Comparison of ENCODE assay signal across 21 cellular contexts in genomic region chr16:65305588-65305987, GRCh38.
"Had no signal": no experiment of that assay in that cellular context is flagged by ENCODE, and none has a peak within 500 bp of the region (broad histone marks: within the 10 kb centered on the region; RNA-seq: fewer than 3 reads in every experiment).

No MANE protein-coding gene starts in this region.

- H3K27me3 ChIP-seq: body of pancreas, hepatocyte, tibial artery had no signal

- H3K4me3 Mint-ChIP-seq: activated CD4-positive, alpha-beta T cell treated with anti-CD3 and anti-CD28 coated beads, Interleukin-2, amount 10 ng/mL, durations not matched to agents 24 days and 14 days; activated CD8-positive, alpha-beta T cell treated with anti-CD3 and anti-CD28 coated beads for 36 hours; activated naive CD8-positive, alpha-beta T cell treated with anti-CD3 and anti-CD28 coated beads for 36 hours; activated T-helper 17 cell treated with anti-CD3 and anti-CD28 coated beads, Interleukin-2, amount 50 U/mL, for 72 hours; effector memory CD8-positive, alpha-beta T cell; naive thymus-derived CD8-positive, alpha-beta T cell had no signal

- H3K4me1 ChIP-seq: body of pancreas had no signal

- H3K4me1 Mint-ChIP-seq: activated CD4-positive, alpha-beta T cell treated with anti-CD3 and anti-CD28 coated beads, Interleukin-2, amount 10 ng/mL, durations not matched to agents 24 days and 14 days; activated naive CD8-positive, alpha-beta T cell treated with anti-CD3 and anti-CD28 coated beads for 36 hours; activated T-helper 17 cell treated with anti-CD3 and anti-CD28 coated beads, Interleukin-2, amount 50 U/mL, for 72 hours; naive thymus-derived CD8-positive, alpha-beta T cell had no signal

- H3K4me3 ChIP-seq: body of pancreas, hepatocyte, tibial artery had no signal

- H3K27me3 Mint-ChIP-seq: activated CD4-positive, alpha-beta T cell treated with anti-CD3 and anti-CD28 coated beads, Interleukin-2, amount 10 ng/mL, durations not matched to agents 24 days and 14 days; activated CD8-positive, alpha-beta T cell treated with anti-CD3 and anti-CD28 coated beads for 36 hours; activated naive CD8-positive, alpha-beta T cell treated with anti-CD3 and anti-CD28 coated beads for 36 hours; activated T-helper 17 cell treated with anti-CD3 and anti-CD28 coated beads, Interleukin-2, amount 50 U/mL, for 72 hours; effector memory CD8-positive, alpha-beta T cell; naive thymus-derived CD8-positive, alpha-beta T cell had no signal

- H2AFZ ChIP-seq: hepatocyte had no signal

- DNase-seq: activated CD4-positive, alpha-beta T cell treated with anti-CD3 and anti-CD28 coated beads, Interleukin-2, amount 10 ng/mL, durations not matched to agents 24 days and 14 days; activated CD4-positive, CD25-positive, alpha-beta regulatory T cell; activated CD8-positive, alpha-beta T cell treated with anti-CD3 and anti-CD28 coated beads for 36 hours; activated naive CD4-positive, alpha-beta T cell; activated naive CD8-positive, alpha-beta T cell treated with anti-CD3 and anti-CD28 coated beads for 36 hours; activated T-cell treated with anti-CD3 and anti-CD28 coated beads, Interleukin-2, amount 50 U/mL, for 1 hour; amygdala; body of pancreas; effector memory CD8-positive, alpha-beta T cell; foreskin fibroblast; mesenchymal stem cell; naive thymus-derived CD8-positive, alpha-beta T cell; nucleus accumbens; posterior cingulate gyrus; stimulated activated CD4-positive, alpha-beta T cell treated with anti-CD3 and anti-CD28 coated beads, Interleukin-12 subunit alpha, Interleukin-12 subunit beta, amount 100 ng/mL, for 4 hours; stimulated activated CD4-positive, alpha-beta T cell treated with anti-CD3 and anti-CD28 coated beads, Interleukin-2, amount 100 ng/mL, for 24 hours; stimulated activated naive CD4-positive, alpha-beta T cell treated with Interleukin-2 at 50 U/mL for 16 hours; substantia nigra; tibial artery had no signal

- H3K4me2 ChIP-seq: hepatocyte had no signal

- H3K27ac ChIP-seq: body of pancreas, hepatocyte, tibial artery had no signal

- H3K27ac Mint-ChIP-seq: activated CD4-positive, alpha-beta T cell treated with anti-CD3 and anti-CD28 coated beads, Interleukin-2, amount 10 ng/mL, durations not matched to agents 24 days and 14 days; activated CD8-positive, alpha-beta T cell treated with anti-CD3 and anti-CD28 coated beads for 36 hours; activated naive CD8-positive, alpha-beta T cell treated with anti-CD3 and anti-CD28 coated beads for 36 hours; activated T-helper 17 cell treated with anti-CD3 and anti-CD28 coated beads, Interleukin-2, amount 50 U/mL, for 72 hours; effector memory CD8-positive, alpha-beta T cell; naive thymus-derived CD8-positive, alpha-beta T cell had no signal

- ATAC-seq: activated CD8-positive, alpha-beta T cell treated with anti-CD3 and anti-CD28 coated beads for 36 hours; activated T-helper 17 cell treated with anti-CD3 and anti-CD28 coated beads, Interleukin-2, amount 50 U/mL, for 72 hours; body of pancreas; effector memory CD8-positive, alpha-beta T cell; naive thymus-derived CD8-positive, alpha-beta T cell had no signal

- H3K36me3 Mint-ChIP-seq: activated naive CD8-positive, alpha-beta T cell treated with anti-CD3 and anti-CD28 coated beads for 36 hours; naive thymus-derived CD8-positive, alpha-beta T cell had no signal

- H3K79me2 ChIP-seq: hepatocyte had no signal

- H3K36me3 ChIP-seq: tibial artery had no signal

- H3K9me3 ChIP-seq: body of pancreas, tibial artery had no signal

- H3K9me3 Mint-ChIP-seq: activated CD4-positive, alpha-beta T cell treated with anti-CD3 and anti-CD28 coated beads, Interleukin-2, amount 10 ng/mL, durations not matched to agents 24 days and 14 days; activated CD8-positive, alpha-beta T cell treated with anti-CD3 and anti-CD28 coated beads for 36 hours had no signal
